Comparison of ENCODE assay signal across 14 cellular contexts in the genomic region with DNA sequence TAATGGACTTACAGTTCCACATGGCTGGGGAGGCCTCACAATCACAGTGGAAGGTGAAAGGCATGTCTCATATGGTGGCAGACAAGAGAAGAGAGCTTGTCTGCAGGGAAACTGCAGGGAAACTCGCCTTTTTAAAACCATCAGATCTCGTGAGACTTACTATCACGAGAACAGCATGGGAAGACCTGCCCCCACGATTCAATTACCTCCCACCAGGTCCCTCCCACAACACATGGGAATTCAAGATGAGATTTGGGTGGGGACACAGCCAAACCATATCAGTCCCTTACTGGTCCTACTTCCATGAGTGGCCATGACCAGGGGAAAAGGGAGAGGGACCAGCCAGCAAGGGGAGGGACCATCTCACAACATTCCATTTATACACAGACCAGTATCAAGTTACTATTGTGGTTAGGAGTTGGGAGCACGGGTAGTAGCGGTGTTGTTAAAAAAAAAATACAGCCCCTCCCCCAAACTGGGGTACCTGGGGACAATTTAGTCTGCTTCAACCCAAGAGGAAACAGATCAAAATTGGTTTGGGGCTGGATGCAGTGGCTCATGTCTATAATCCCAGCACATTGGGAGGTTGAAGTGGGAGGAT. TPM values are rescaled to one million over a fixed set of nuclear protein-coding genes. Genes with fewer than 3 reads are reported as not detected.
"Had no signal": no experiment of that assay in that cellular context is flagged by ENCODE, and none has a peak within 500 bp of the region (broad histone marks: within the 10 kb centered on the region; RNA-seq: fewer than 3 reads in every experiment).

No MANE protein-coding gene starts in this region.

RNA-seq across cellular contexts. Expression of gene MASP2, which starts 57.0 kb away (rescaled TPM):
- total RNA-seq: activated CD4-positive, alpha-beta T cell treated with anti-CD3 and anti-CD28 coated beads for 36 hours; activated CD8-positive, alpha-beta memory T cell treated with anti-CD3 and anti-CD28 coated beads, Interleukin-2, amount 10 ng/mL, durations not matched to agents 7 days and 5 days; bronchial epithelial cell; dermis blood vessel endothelial cell; esophagus muscularis mucosa; heart left ventricle; left ventricle myocardium superior; lung microvascular endothelial cell; mesenteric fat pad; mucosa of descending colon; progenitor cell of endocrine pancreas; renal cortical epithelial cell; transverse colon; urinary bladder had no signal
- polyA plus RNA-seq: heart left ventricle, urinary bladder had no signal
